28 cellular contexts compared by ENCODE assay signal in genomic region chr16:53967172-53967571, GRCh38.
DNase-seq lines count a peak whose midpoint lies in the region; ATAC-seq and TF ChIP-seq lines count a peak whose summit lies in the region.
"Had no signal": no experiment of that assay in that cellular context is flagged by ENCODE, and none has a peak within 500 bp of the region (broad histone marks: within the 10 kb centered on the region; RNA-seq: fewer than 3 reads in every experiment).

No MANE protein-coding gene starts in this region.

- no peak overlapping the region for H3K4me3 Mint-ChIP-seq in T-cell
- H3K4me3 Mint-ChIP-seq: activated CD8-positive, alpha-beta T cell treated with anti-CD3 and anti-CD28 coated beads, Interleukin-2, amount 10 ng/mL, durations not matched to agents 7 days and 5 days; activated naive CD8-positive, alpha-beta T cell; CD8-positive, alpha-beta T cell; T-helper 1 cell treated with Interleukin-12 subunit alpha and Interleukin-12 subunit beta and Interleukin-4 antibody, amounts not matched to agents 30 μg/mL and 1 μg/mL, for 36 hours had no signal

- no peaks in the 10 kb centered on the region for H3K27me3 ChIP-seq in PC-9 (ENCODE audit: insufficient read depth, low read depth)
- H3K27me3 ChIP-seq: cardiac muscle cell, dorsolateral prefrontal cortex, vagina had no signal

- no peaks in the 10 kb centered on the region for H3K9me2 ChIP-seq in PC-9 (ENCODE audit: insufficient read depth)

- H3K4me2 ChIP-seq in PC-9: no peak overlapping the region

- no peaks in the 10 kb centered on the region for H3K4me1 Mint-ChIP-seq in T-cell

- no peaks in the 10 kb centered on the region for H3K9me3 ChIP-seq in PC-9 (ENCODE audit: insufficient read depth, low read depth)
- H3K9me3 ChIP-seq: vagina had no signal

- H4K20me1 ChIP-seq in PC-9 (ENCODE audit: insufficient read depth): no peaks in the 10 kb centered on the region

- H3K27me3 Mint-ChIP-seq in T-cell: no peaks in the 10 kb centered on the region
- H3K27me3 Mint-ChIP-seq: activated naive CD8-positive, alpha-beta T cell; progenitor cell of endocrine pancreas had no signal

- no peak overlapping the region for H3K4me3 ChIP-seq in PC-9
- H3K4me3 ChIP-seq: cardiac muscle cell, lung, SK-N-MC, vagina had no signal

- peak overlapping the region; percentile 4 for H3K27ac ChIP-seq in caudate nucleus (ENCODE audit: low read depth, low read length)
- H3K27ac ChIP-seq in PC-9: no peak overlapping the region
- H3K27ac ChIP-seq: 22Rv1, cardiac muscle cell, SK-N-MC, vagina had no signal

- intact Hi-C loops in left ventricle myocardium superior (cut with micrococcal nuclease) (no loop called here), PC-9 (cut with micrococcal nuclease; ENCODE audit: unreplicated experiment) (no loop called here)

- no peaks in the 10 kb centered on the region for H3K9me3 Mint-ChIP-seq in T-cell
- H3K9me3 Mint-ChIP-seq: activated T-helper 2 cell treated with anti-CD3 and anti-CD28 coated beads, Interferon-gamma antibody, Interleukin-2, Interleukin-4, amounts not matched to agents 10 μg/mL and 5 μg/mL and 100 μg/mL, durations not matched to agents 14 hours and 24 hours and 36 hours; CD8-positive, alpha-beta T cell; T-helper 1 cell treated with Interleukin-12 subunit alpha and Interleukin-12 subunit beta and Interleukin-4 antibody, amounts not matched to agents 30 μg/mL and 1 μg/mL, for 36 hours had no signal

- H2AFZ ChIP-seq in PC-9: no peak overlapping the region

- peaks cover 35% of the 10 kb centered on the region for H3K36me3 Mint-ChIP-seq in T-cell

- no TSS peak for BruUV-seq in PC-9 (replicated peaks; lab: Mats Ljungman, UMichigan)

- POLR2A ChIA-PET in PC-9 (lab: Charles Lee; ENCODE audit: unreplicated experiment) (no interaction called here), T-cell (lab: Charles Lee) (no interaction called here)

- no peak for TF ChIP-seq CTCF in PC-9 (conservative IDR thresholded peaks at IDR 0.05)

- H3K27ac Mint-ChIP-seq in T-cell: no peak overlapping the region
- H3K27ac Mint-ChIP-seq: activated CD8-positive, alpha-beta T cell treated with anti-CD3 and anti-CD28 coated beads, Interleukin-2, amount 10 ng/mL, durations not matched to agents 7 days and 5 days; activated naive CD8-positive, alpha-beta T cell; activated T-helper 2 cell treated with anti-CD3 and anti-CD28 coated beads, Interferon-gamma antibody, Interleukin-2, Interleukin-4, amounts not matched to agents 10 μg/mL and 5 μg/mL and 100 μg/mL, durations not matched to agents 14 hours and 24 hours and 36 hours; CD8-positive, alpha-beta T cell; progenitor cell of endocrine pancreas; T-helper 1 cell treated with Interleukin-12 subunit alpha and Interleukin-12 subunit beta and Interleukin-4 antibody, amounts not matched to agents 30 μg/mL and 1 μg/mL, for 36 hours had no signal

- H3K36me3 ChIP-seq in PC-9 (ENCODE audit: low read depth): no peaks in the 10 kb centered on the region
- H3K36me3 ChIP-seq: cardiac muscle cell, vagina had no signal

- CTCF ChIA-PET in PC-9 (lab: Charles Lee): no interaction called here
- CTCF ChIA-PET in T-cell (lab: Charles Lee): interaction anchor here in 1 of 2 donors (0.6 kb wide), 1 partner anchor 17 kb away, joined by 6 read pairs; no protein-coding TSS in a partner anchor

- ATAC-seq in left ventricle myocardium superior: peak; percentile 86
- ATAC-seq in GM21447 (IDR thresholded peaks at IDR 0.05; ENCODE audit: unreplicated experiment): no peak
- no peak for ATAC-seq in T-cell (replicated peaks in 1 of 4)
- ATAC-seq: activated CD8-positive, alpha-beta T cell treated with anti-CD3 and anti-CD28 coated beads, Interleukin-2, amount 10 ng/mL, durations not matched to agents 7 days and 5 days; CD8-positive, alpha-beta T cell had no signal

- no peaks in the 10 kb centered on the region for H3F3A ChIP-seq in PC-9 (ENCODE audit: insufficient read depth, low read depth)

- DNase-seq in NCI-H1694 treated with DMSO at 0.1 percent for 48 hours (lab: John Stamatoyannopoulos, UW) (peak; percentile 11), NCI-H1694 (lab: John Stamatoyannopoulos, UW) (no peak), caudate nucleus (lab: John Stamatoyannopoulos, UW) (peak in 27 of 61 donors; percentile 2 to 96 (median 21)), left ventricle myocardium superior (no peak), retina (peak; percentile 61), PC-9 (no peak), T-cell (no peak)
- DNase-seq: activated CD4-positive, alpha-beta T cell treated with anti-CD3 and anti-CD28 coated beads for 1 hour; activated CD8-positive, alpha-beta T cell treated with anti-CD3 and anti-CD28 coated beads, Interleukin-2, amount 10 ng/mL, durations not matched to agents 7 days and 5 days; aorta; CD8-positive, alpha-beta T cell; DMS53; H7; Kasumi-1; NCI-H146; RPMI8226; stimulated activated naive CD4-positive, alpha-beta T cell treated with Interleukin-2 at 50 U/mL for 16 hours had no signal

- no peaks in the 10 kb centered on the region for H3K79me2 ChIP-seq in PC-9 (ENCODE audit: low read depth)

- no peaks in the 10 kb centered on the region for H3K4me1 ChIP-seq in PC-9 (replicated peaks; ENCODE audit: insufficient read depth)
- H3K4me1 ChIP-seq: vagina had no signal

Comparison
In these comparisons a context has a peak if more than half of its experiments do, and no peak if none do; other contexts are left out.
1. DNase-seq: peak in NCI-H1694 treated with DMSO at 0.1 percent for 48 hours (single experiment) and retina (single experiment); none in NCI-H1694 (single experiment), left ventricle myocardium superior (single experiment), PC-9 (0 of 2) and T-cell (0 of 34).